10 cellular contexts compared by ENCODE assay signal in the genomic region with DNA sequence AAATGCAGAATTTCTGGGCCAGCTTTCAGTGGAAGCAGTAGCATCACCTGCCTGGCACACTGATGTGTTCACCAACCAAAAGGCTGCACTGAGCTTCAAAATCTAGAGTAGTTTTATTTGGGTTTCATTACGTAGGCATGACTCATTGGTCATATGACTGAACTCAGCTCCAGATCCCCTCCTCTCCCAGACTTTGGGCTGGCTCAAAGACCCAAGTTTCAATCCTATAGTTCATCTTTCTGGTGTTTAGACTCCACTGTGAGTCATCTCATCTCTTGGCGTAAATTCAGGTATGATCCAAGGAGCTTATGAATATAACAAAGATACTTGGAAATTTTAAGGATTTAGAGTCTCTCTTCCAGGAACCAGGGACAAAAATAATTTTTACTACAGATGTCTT. TPM values are rescaled to one million over a fixed set of nuclear protein-coding genes. Genes with fewer than 3 reads are reported as not detected.
DNase-seq lines count a peak whose midpoint lies in the region; ATAC-seq and TF ChIP-seq lines count a peak whose summit lies in the region.
"Had no signal": no experiment of that assay in that cellular context is flagged by ENCODE, and none has a peak within 500 bp of the region (broad histone marks: within the 10 kb centered on the region; RNA-seq: fewer than 3 reads in every experiment).

No MANE protein-coding gene starts in this region.

- H2AFZ ChIP-seq in fibroblast of lung (ENCODE audit: low read length): no peak overlapping the region

- no TSS peak for BruUV-seq in Caco-2 (replicated peaks; lab: Mats Ljungman, UMichigan)

- H3K4me3 Mint-ChIP-seq in Caco-2 (ENCODE audit: unreplicated experiment): no peak overlapping the region

- ATAC-seq in GM18511 (IDR thresholded peaks at IDR 0.05; ENCODE audit: unreplicated experiment): no peak
- ATAC-seq in GM19351 (IDR thresholded peaks at IDR 0.05; ENCODE audit: unreplicated experiment): no peak

- peaks cover 35% of the 10 kb centered on the region for H3K36me3 Mint-ChIP-seq in Caco-2 (ENCODE audit: insufficient read depth, unreplicated experiment)

- DNase-seq in SIG-M5 treated with dmso at 0.1 percent for 504 hours (lab: John Stamatoyannopoulos, UW; ENCODE audit: unreplicated experiment) (peak; percentile 70), SIG-M5 (lab: John Stamatoyannopoulos, UW) (no peak), OCI-M1 (lab: John Stamatoyannopoulos, UW) (peak; percentile 36), fibroblast of lung (ENCODE audit: low read depth in 2 of 2) (peak; percentile 98 to 99), Caco-2 (no peak)
- DNase-seq: C1 segment of cervical spinal cord, upper lobe of left lung had no signal

- no peaks in the 10 kb centered on the region for H3K9me3 ChIP-seq in fibroblast of lung (ENCODE audit: control insufficient read depth, insufficient read depth, low read depth, low read length)
- H3K9me3 ChIP-seq in skeletal muscle satellite cell (replicated peaks; ENCODE audit: low read length): no peaks in the 10 kb centered on the region
- H3K9me3 ChIP-seq in Caco-2: no peaks in the 10 kb centered on the region
- H3K9me3 ChIP-seq: upper lobe of left lung had no signal

- no peak overlapping the region for H3K9ac ChIP-seq in fibroblast of lung (ENCODE audit: insufficient read depth, low read length)
- no peak overlapping the region for H3K9ac ChIP-seq in skeletal muscle satellite cell (ENCODE audit: low read depth, low read length)

- H4K20me1 ChIP-seq in fibroblast of lung (ENCODE audit: control insufficient read depth, extremely low read depth, insufficient read depth, low read length): no peaks in the 10 kb centered on the region

- H3K27me3 ChIP-seq in fibroblast of lung (ENCODE audit: control insufficient read depth, insufficient read depth, low read length) (no peaks in the 10 kb centered on the region), skeletal muscle satellite cell (ENCODE audit: control insufficient read depth, insufficient read depth, low read length) (no peaks in the 10 kb centered on the region), Caco-2 (replicated peaks; ENCODE audit: control insufficient read depth, insufficient read depth, low read length) (no peaks in the 10 kb centered on the region)
- H3K27me3 ChIP-seq: upper lobe of left lung had no signal

- peaks cover 5% of the 10 kb centered on the region for H3K4me1 ChIP-seq in fibroblast of lung (ENCODE audit: control insufficient read depth, extremely low read depth, insufficient read depth, low read length)
- H3K4me1 ChIP-seq in skeletal muscle satellite cell (ENCODE audit: control insufficient read depth, insufficient read depth, low read length): peaks cover 14% of the 10 kb centered on the region
- no peaks in the 10 kb centered on the region for H3K4me1 ChIP-seq in Caco-2

- CTCF ChIA-PET in Caco-2 (lab: Charles Lee): interaction anchor here (0.6 kb wide), 1 partner anchor 18 kb away, joined by 3 read pairs; no protein-coding TSS in a partner anchor

- peaks cover 12% of the 10 kb centered on the region for H3K79me2 ChIP-seq in fibroblast of lung (ENCODE audit: control insufficient read depth, insufficient read depth, low read length)

- no peak overlapping the region for H3K27ac Mint-ChIP-seq in Caco-2 (ENCODE audit: unreplicated experiment)

- no peaks in the 10 kb centered on the region for H3K9me3 Mint-ChIP-seq in Caco-2 (ENCODE audit: unreplicated experiment)

- H3K4me3 ChIP-seq in fibroblast of lung (replicated peaks in 1 of 4; ENCODE audit: control extremely low read depth in 1 of 4, insufficient read depth in 1 of 4, low read depth in 3 of 4, low read length in 4 of 4) (no peak overlapping the region), skeletal muscle satellite cell (ENCODE audit: low read length) (no peak overlapping the region), Caco-2 (ENCODE audit: low read depth, low read length) (no peak overlapping the region)
- H3K4me3 ChIP-seq: upper lobe of left lung had no signal

- no peaks in the 10 kb centered on the region for H3K27me3 Mint-ChIP-seq in Caco-2 (ENCODE audit: insufficient read depth, unreplicated experiment)

- H3K4me2 ChIP-seq in fibroblast of lung (ENCODE audit: extremely low read depth, insufficient read depth, low read length) (peak overlapping the region; percentile 4), skeletal muscle satellite cell (ENCODE audit: low read length) (peak overlapping the region; percentile 6)

- H3K4me1 Mint-ChIP-seq in Caco-2 (ENCODE audit: low read depth, unreplicated experiment): no peaks in the 10 kb centered on the region

- intact Hi-C loops in Caco-2 (cut with micrococcal nuclease; ENCODE audit: unreplicated experiment): no loop called here

- TF ChIP-seq CTCF in fibroblast of lung (conservative IDR thresholded peaks at IDR 0.05 in 1 of 2, IDR thresholded peaks at IDR 0.05 in 1 of 2; ENCODE audit: low read depth in 1 of 2, low read length in 2 of 2) (no peak), Caco-2 (IDR thresholded peaks at IDR 0.05; ENCODE audit: insufficient read depth in 1 of 2, low read depth in 1 of 2, low read length in 1 of 2, severe bottlenecking in 1 of 2, unreplicated experiment in 1 of 2) (no peak)

- H3K27ac ChIP-seq in fibroblast of lung (ENCODE audit: insufficient read depth, low read length): peak overlapping the region; percentile 63
- H3K27ac ChIP-seq: upper lobe of left lung had no signal

- POLR2A ChIA-PET in Caco-2 (lab: Charles Lee): interaction anchor here (0.5 to 0.6 kb wide), 3 partner anchors 108 to 429 kb away, joined by 3 to 4 read pairs (median 4); no protein-coding TSS in a partner anchor

- H3K36me3 ChIP-seq in fibroblast of lung (ENCODE audit: control insufficient read depth, insufficient read depth, low read length): peaks cover 2% of the 10 kb centered on the region
- peaks cover 17% of the 10 kb centered on the region for H3K36me3 ChIP-seq in skeletal muscle satellite cell (ENCODE audit: insufficient read depth, low read length)
- no peaks in the 10 kb centered on the region for H3K36me3 ChIP-seq in Caco-2 (ENCODE audit: control insufficient read depth, insufficient read depth, low read length)

RNA-seq across cellular contexts. Expression of a gene that starts 17.7 kb away (rescaled TPM):
- 17.5 and 32.4 TPM in 2 replicates for total RNA-seq in fibroblast of lung
- polyA plus RNA-seq in fibroblast of lung: 9.0 and 11.3 TPM in 2 replicates
- polyA plus RNA-seq in fibroblast of lung (2012): 6.0 TPM in 2 replicates
- polyA minus RNA-seq in fibroblast of lung (ENCODE audit: low replicate concordance): 1.4 and 3.3 TPM in 2 replicates
- total RNA-seq in skeletal muscle satellite cell (2012; rRNA removed): 8.5 and 9.1 TPM in 2 replicates
- total RNA-seq in Caco-2 (2022): 15.5 and 16.7 TPM in 2 replicates

Comparison
In these comparisons a context has a peak if more than half of its experiments do, and no peak if none do; other contexts are left out.
1. DNase-seq: peak in SIG-M5 treated with dmso at 0.1 percent for 504 hours (single experiment), OCI-M1 (single experiment) and fibroblast of lung (2 of 2); none in SIG-M5 (single experiment) and Caco-2 (0 of 2).